Comparison of ENCODE assay signal across 1 cellular context in the genomic region with DNA sequence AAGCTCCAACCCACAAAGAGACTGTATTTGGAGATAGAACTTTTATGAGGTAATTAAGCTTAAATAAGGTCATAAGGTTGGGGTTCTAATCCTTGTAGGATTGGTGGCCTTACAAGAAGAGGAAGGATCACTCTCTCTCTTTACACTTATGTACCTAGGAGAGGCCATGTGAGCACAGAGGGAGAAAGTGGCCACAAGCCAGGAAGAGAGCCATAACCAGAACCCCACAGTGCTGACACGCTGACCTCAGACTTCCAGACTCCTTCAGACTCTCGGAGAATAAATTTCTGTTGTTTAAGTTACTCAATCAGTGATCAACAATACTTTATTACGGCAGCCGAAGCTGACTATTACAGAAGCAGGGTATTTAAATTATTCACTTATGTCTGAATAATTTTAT.
TF ChIP-seq lines count a peak whose summit lies in the region.

No MANE protein-coding gene starts in this region.

TF ChIP-seq in GM23338, 12 proteins besides CTCF, POLR2A, EP300 and RAD21 (continued from another document):
- TF ChIP-seq, protein P1, sequence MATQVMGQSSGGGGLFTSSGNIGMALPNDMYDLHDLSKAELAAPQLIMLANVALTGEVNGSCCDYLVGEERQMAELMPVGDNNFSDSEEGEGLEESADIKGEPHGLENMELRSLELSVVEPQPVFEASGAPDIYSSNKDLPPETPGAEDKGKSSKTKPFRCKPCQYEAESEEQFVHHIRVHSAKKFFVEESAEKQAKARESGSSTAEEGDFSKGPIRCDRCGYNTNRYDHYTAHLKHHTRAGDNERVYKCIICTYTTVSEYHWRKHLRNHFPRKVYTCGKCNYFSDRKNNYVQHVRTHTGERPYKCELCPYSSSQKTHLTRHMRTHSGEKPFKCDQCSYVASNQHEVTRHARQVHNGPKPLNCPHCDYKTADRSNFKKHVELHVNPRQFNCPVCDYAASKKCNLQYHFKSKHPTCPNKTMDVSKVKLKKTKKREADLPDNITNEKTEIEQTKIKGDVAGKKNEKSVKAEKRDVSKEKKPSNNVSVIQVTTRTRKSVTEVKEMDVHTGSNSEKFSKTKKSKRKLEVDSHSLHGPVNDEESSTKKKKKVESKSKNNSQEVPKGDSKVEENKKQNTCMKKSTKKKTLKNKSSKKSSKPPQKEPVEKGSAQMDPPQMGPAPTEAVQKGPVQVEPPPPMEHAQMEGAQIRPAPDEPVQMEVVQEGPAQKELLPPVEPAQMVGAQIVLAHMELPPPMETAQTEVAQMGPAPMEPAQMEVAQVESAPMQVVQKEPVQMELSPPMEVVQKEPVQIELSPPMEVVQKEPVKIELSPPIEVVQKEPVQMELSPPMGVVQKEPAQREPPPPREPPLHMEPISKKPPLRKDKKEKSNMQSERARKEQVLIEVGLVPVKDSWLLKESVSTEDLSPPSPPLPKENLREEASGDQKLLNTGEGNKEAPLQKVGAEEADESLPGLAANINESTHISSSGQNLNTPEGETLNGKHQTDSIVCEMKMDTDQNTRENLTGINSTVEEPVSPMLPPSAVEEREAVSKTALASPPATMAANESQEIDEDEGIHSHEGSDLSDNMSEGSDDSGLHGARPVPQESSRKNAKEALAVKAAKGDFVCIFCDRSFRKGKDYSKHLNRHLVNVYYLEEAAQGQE (IDR thresholded peaks at IDR 0.05; ENCODE audit: unreplicated experiment), result no peak
- TF ChIP-seq JUNB (IDR thresholded peaks at IDR 0.05; ENCODE audit: unreplicated experiment), result no peak
